Comparison of ENCODE assay signal across 22 cellular contexts in the genomic region with DNA sequence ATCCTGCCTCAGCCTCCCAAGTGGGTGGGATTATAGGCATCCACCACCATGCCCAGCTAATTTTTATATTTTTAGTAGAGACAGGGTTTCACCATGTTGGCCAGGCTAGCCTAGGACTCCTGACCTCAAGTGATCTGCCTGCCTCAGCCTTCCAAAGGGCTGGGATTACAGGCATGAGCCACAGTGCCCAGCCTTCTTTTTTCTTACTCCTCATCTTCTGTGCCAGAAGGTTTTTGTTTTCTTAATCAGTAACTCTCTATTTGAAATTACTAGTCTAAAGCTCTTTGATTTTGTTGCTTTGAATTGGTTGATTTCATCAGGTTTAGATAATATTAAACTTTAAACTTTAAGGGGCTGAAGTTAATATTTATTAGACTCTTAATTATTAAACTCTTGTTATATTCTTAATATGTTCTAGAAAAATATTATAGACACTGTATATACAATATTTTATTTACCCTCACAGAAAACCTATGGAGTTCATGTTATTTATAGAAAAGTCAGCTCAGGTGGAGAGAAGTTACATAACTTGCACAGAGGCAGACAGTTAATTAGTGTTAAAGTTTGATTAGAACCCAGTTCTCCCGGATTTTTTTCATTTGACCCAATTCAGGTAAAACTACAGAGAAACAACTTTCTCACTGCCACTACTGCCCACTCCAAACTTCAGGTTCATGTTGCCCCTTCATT.
A peak's percentile ranks its signal among the peaks of the same experiment; 100 is the strongest.
DNase-seq lines count a peak whose midpoint lies in the region; ATAC-seq, FAIRE-seq and TF ChIP-seq lines count a peak whose summit lies in the region.
"Had no signal": no experiment of that assay in that cellular context is flagged by ENCODE, and none has a peak within 500 bp of the region (broad histone marks: within the 10 kb centered on the region; RNA-seq: fewer than 3 reads in every experiment).

No MANE protein-coding gene starts in this region.

- POLR2A ChIA-PET in activated CD4-positive, alpha-beta T cell treated with anti-CD3 and anti-CD28 coated beads, Interleukin-2, amount 10 ng/mL, durations not matched to agents 7 days and 5 days (lab: Charles Lee), result no interaction called here

- no peak for TF ChIP-seq CTCF in Calu3 (IDR thresholded peaks at IDR 0.05; ENCODE audit: unreplicated experiment)
- TF ChIP-seq CTCF in breast epithelium (IDR thresholded peaks at IDR 0.05), result no peak
- no peak for TF ChIP-seq CTCF in foreskin keratinocyte (conservative IDR thresholded peaks at IDR 0.05)
- TF ChIP-seq CTCF in pancreas (IDR thresholded peaks at IDR 0.05), result no peak

- WGBS in pancreas, 2 donors, result 14% methylated on average over 1 of the region's 1 CpG

- no peaks in the 10 kb centered on the region for H3K9me3 Mint-ChIP-seq in Calu3 (ENCODE audit: low read depth, unreplicated experiment)
- no peaks in the 10 kb centered on the region for H3K9me3 Mint-ChIP-seq in activated CD4-positive, alpha-beta T cell treated with anti-CD3 and anti-CD28 coated beads, Interleukin-2, amount 10 ng/mL, durations not matched to agents 7 days and 5 days
- H3K9me3 Mint-ChIP-seq: CD4-positive, CD25-positive, alpha-beta regulatory T cell had no signal

- H3K27me3 ChIP-seq in breast epithelium (no peaks in the 10 kb centered on the region), foreskin keratinocyte (no peaks in the 10 kb centered on the region), pancreas (no peaks in the 10 kb centered on the region)
- H3K27me3 ChIP-seq: BE2C, SJSA1 had no signal

- H3K9me3 ChIP-seq in breast epithelium (no peaks in the 10 kb centered on the region), pancreas (no peaks in the 10 kb centered on the region)
- H3K9me3 ChIP-seq: BE2C, SJSA1 had no signal

- no peaks in the 10 kb centered on the region for H3K36me3 Mint-ChIP-seq in Calu3 (ENCODE audit: insufficient read depth, unreplicated experiment)
- no peaks in the 10 kb centered on the region for H3K36me3 Mint-ChIP-seq in activated CD4-positive, alpha-beta T cell treated with anti-CD3 and anti-CD28 coated beads, Interleukin-2, amount 10 ng/mL, durations not matched to agents 7 days and 5 days (ENCODE audit: low read depth)
- H3K36me3 Mint-ChIP-seq: CD4-positive, CD25-positive, alpha-beta regulatory T cell had no signal

- BruUV-seq in Calu3 (replicated peaks; lab: Mats Ljungman, UMichigan), result no TSS peak

- DNase-seq in Calu3 (no peak), breast epithelium (ENCODE audit: low spot score in 2 of 2) (no peak), foreskin keratinocyte (no peak), pancreas (no peak), MV-4-11 (lab: John Stamatoyannopoulos, UW) (no peak), Right ventricle myocardium superior (no peak)
- no peak for DNase-seq in activated CD4-positive, alpha-beta T cell treated with anti-CD3 and anti-CD28 coated beads, Interleukin-2, amount 10 ng/mL, durations not matched to agents 7 days and 5 days
- DNase-seq: BE2C; CD4-positive, CD25-positive, alpha-beta regulatory T cell; COR-L47; DMS153; KG1; NCI-H1048; NCI-H1436; NCI-H1930; NCI-H226; NCI-H524; NCI-H82; PC-3 had no signal

- CTCF ChIA-PET in Calu3 (lab: Charles Lee), result interaction anchor here (0.7 kb wide), 2 partner anchors 31 to 1585 kb away, joined by 3 to 5 read pairs; no protein-coding TSS in a partner anchor
- CTCF ChIA-PET in activated CD4-positive, alpha-beta T cell treated with anti-CD3 and anti-CD28 coated beads, Interleukin-2, amount 10 ng/mL, durations not matched to agents 7 days and 5 days (lab: Charles Lee), result no interaction called here

- H3K4me1 ChIP-seq in breast epithelium (no peaks in the 10 kb centered on the region), foreskin keratinocyte (peaks cover 13% of the 10 kb centered on the region), pancreas (peaks cover 0 to 7% (median 0%) of the 10 kb centered on the region in 3 donors)
- H3K4me1 ChIP-seq: BE2C, SJSA1 had no signal

- H3K36me3 ChIP-seq in breast epithelium (no peaks in the 10 kb centered on the region), pancreas (no peaks in the 10 kb centered on the region)
- H3K36me3 ChIP-seq: BE2C, SJSA1 had no signal

- H3K4me3 ChIP-seq in breast epithelium (no peak overlapping the region), pancreas (no peak overlapping the region)
- H3K4me3 ChIP-seq: GM12878, SJSA1 had no signal

- no peaks in the 10 kb centered on the region for H3K27me3 Mint-ChIP-seq in Calu3 (ENCODE audit: unreplicated experiment)
- H3K27me3 Mint-ChIP-seq in activated CD4-positive, alpha-beta T cell treated with anti-CD3 and anti-CD28 coated beads, Interleukin-2, amount 10 ng/mL, durations not matched to agents 7 days and 5 days, result peaks cover 2% of the 10 kb centered on the region

- no peak overlapping the region for H3K4me3 Mint-ChIP-seq in Calu3 (ENCODE audit: low read depth, unreplicated experiment)
- H3K4me3 Mint-ChIP-seq in activated CD4-positive, alpha-beta T cell treated with anti-CD3 and anti-CD28 coated beads, Interleukin-2, amount 10 ng/mL, durations not matched to agents 7 days and 5 days, result no peak overlapping the region
- H3K4me3 Mint-ChIP-seq: CD4-positive, CD25-positive, alpha-beta regulatory T cell had no signal

- H3K27ac Mint-ChIP-seq in Calu3 (ENCODE audit: unreplicated experiment), result peak overlapping the region; percentile 8
- no peak overlapping the region for H3K27ac Mint-ChIP-seq in activated CD4-positive, alpha-beta T cell treated with anti-CD3 and anti-CD28 coated beads, Interleukin-2, amount 10 ng/mL, durations not matched to agents 7 days and 5 days
- H3K27ac Mint-ChIP-seq: CD4-positive, CD25-positive, alpha-beta regulatory T cell had no signal

- peaks cover 21% of the 10 kb centered on the region for H3K4me1 Mint-ChIP-seq in Calu3 (ENCODE audit: low read depth, unreplicated experiment)
- no peaks in the 10 kb centered on the region for H3K4me1 Mint-ChIP-seq in activated CD4-positive, alpha-beta T cell treated with anti-CD3 and anti-CD28 coated beads, Interleukin-2, amount 10 ng/mL, durations not matched to agents 7 days and 5 days
- H3K4me1 Mint-ChIP-seq: CD4-positive, CD25-positive, alpha-beta regulatory T cell had no signal

- intact Hi-C loops in Calu3 (cut with micrococcal nuclease; ENCODE audit: unreplicated experiment), result no loop called here
- intact Hi-C loops in breast epithelium (cut with DNase I; ENCODE audit: low total_unique reads), result no loop called here
- intact Hi-C loops in pancreas (cut with DNase I), result no loop called here
- intact Hi-C loops in Right ventricle myocardium superior (cut with DNase I), result no loop called here

- H3K27ac ChIP-seq in breast epithelium, result peak overlapping the region; percentile 41 to 45
- peak overlapping the region; percentile 84 for H3K27ac ChIP-seq in foreskin keratinocyte
- peak overlapping the region in 1 of 4 donors; percentile 15 for H3K27ac ChIP-seq in pancreas
- H3K27ac ChIP-seq: SJSA1 had no signal

- ATAC-seq in foreskin keratinocyte (no peak), pancreas (peak; percentile 35 to 58 (median 45)), SK-N-SH treated with all-trans-retinoic acid at 6 μM for 48 hours (no peak), Right ventricle myocardium superior (ENCODE audit: poor library complexity) (no peak)
- ATAC-seq: GM12878, PC-3 had no signal

- TF ChIP-seq POLR2A in breast epithelium (IDR thresholded peaks at IDR 0.05), result no peak

- no peak for FAIRE-seq in pancreas (lab: Jason Lieb, UNC)
- FAIRE-seq: GM12878 had no signal

TF ChIP-seq in SK-N-SH treated with all-trans-retinoic acid at 6 μM for 48 hours, 23 proteins besides CTCF, POLR2A, EP300 and RAD21:
- TF ChIP-seq RARB (CRISPR knock-in tag; IDR thresholded peaks at IDR 0.05) (no peak), ZFP30 (CRISPR knock-in tag; IDR thresholded peaks at IDR 0.05) (no peak), TCF4 (CRISPR knock-in tag; IDR thresholded peaks at IDR 0.05; ENCODE audit: borderline replicate concordance) (no peak), BACH2 (CRISPR knock-in tag; IDR thresholded peaks at IDR 0.05; ENCODE audit: borderline replicate concordance) (no peak), ZC3H10 (CRISPR knock-in tag; IDR thresholded peaks at IDR 0.05) (no peak)
- TF ChIP-seq, protein P1, sequence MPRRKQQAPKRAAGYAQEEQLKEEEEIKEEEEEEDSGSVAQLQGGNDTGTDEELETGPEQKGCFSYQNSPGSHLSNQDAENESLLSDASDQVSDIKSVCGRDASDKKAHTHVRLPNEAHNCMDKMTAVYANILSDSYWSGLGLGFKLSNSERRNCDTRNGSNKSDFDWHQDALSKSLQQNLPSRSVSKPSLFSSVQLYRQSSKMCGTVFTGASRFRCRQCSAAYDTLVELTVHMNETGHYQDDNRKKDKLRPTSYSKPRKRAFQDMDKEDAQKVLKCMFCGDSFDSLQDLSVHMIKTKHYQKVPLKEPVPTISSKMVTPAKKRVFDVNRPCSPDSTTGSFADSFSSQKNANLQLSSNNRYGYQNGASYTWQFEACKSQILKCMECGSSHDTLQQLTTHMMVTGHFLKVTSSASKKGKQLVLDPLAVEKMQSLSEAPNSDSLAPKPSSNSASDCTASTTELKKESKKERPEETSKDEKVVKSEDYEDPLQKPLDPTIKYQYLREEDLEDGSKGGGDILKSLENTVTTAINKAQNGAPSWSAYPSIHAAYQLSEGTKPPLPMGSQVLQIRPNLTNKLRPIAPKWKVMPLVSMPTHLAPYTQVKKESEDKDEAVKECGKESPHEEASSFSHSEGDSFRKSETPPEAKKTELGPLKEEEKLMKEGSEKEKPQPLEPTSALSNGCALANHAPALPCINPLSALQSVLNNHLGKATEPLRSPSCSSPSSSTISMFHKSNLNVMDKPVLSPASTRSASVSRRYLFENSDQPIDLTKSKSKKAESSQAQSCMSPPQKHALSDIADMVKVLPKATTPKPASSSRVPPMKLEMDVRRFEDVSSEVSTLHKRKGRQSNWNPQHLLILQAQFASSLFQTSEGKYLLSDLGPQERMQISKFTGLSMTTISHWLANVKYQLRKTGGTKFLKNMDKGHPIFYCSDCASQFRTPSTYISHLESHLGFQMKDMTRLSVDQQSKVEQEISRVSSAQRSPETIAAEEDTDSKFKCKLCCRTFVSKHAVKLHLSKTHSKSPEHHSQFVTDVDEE (CRISPR knock-in tag; IDR thresholded peaks at IDR 0.05), result no peak

Comparison
In these comparisons a context has a peak if more than half of its experiments do, and no peak if none do; other contexts are left out.
1. ATAC-seq: peak in pancreas (4 of 4); none in foreskin keratinocyte (single experiment), SK-N-SH treated with all-trans-retinoic acid at 6 μM for 48 hours (single experiment) and Right ventricle myocardium superior (single experiment).